ENCODE assay signal across 9 cellular contexts in the genomic region with DNA sequence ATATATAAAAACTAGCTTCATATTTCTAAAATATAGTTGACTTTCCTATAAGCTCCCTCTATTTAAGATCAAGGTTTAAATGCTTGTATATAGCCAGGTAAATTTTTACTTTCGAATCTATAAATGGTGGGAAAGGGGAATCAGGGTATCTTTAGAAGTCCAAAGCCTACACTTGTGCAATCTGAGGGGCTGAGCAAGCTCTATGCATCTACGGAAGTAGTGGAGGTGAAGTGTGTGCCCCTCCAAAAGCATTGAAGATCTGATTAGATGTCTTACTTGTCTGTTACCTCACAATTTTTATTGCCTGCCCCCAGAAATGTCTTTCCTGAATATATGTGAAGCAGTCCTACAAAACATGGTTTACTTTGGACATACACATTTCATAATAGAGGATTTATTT. TPM values are rescaled to one million over a fixed set of nuclear protein-coding genes. Genes with fewer than 3 reads are reported as not detected.
A peak's percentile ranks its signal among the peaks of the same experiment; 100 is the strongest.
DNase-seq lines count a peak whose midpoint lies in the region; ATAC-seq, FAIRE-seq and TF ChIP-seq lines count a peak whose summit lies in the region.
"Had no signal": no experiment of that assay in that cellular context is flagged by ENCODE, and none has a peak within 500 bp of the region (broad histone marks: within the 10 kb centered on the region; RNA-seq: fewer than 3 reads in every experiment).

No MANE protein-coding gene starts in this region.

- BruUV-seq in A673 (replicated peaks; lab: Mats Ljungman, UMichigan) (no TSS peak), GM12878 (replicated peaks; lab: Mats Ljungman, UMichigan) (no TSS peak)

- TF ChIP-seq CTCF in A673 (conservative IDR thresholded peaks at IDR 0.05; ENCODE audit: low read depth, low read length) (no peak), HFFc6 (IDR thresholded peaks at IDR 0.05) (no peak), GM12878 (IDR thresholded peaks at IDR 0.05 in 2 of 3, conservative IDR thresholded peaks at IDR 0.05 in 1 of 3; ENCODE audit: control insufficient read depth in 2 of 3, extremely low read depth in 1 of 3, insufficient read depth in 1 of 3, low read depth in 3 of 3, low read length in 3 of 3) (no peak), CD14-positive monocyte (IDR thresholded peaks at IDR 0.05) (no peak)

- H4K20me1 ChIP-seq in GM12878 (ENCODE audit: control insufficient read depth, insufficient read depth) = no peaks in the 10 kb centered on the region

- H3K27me3 ChIP-seq in A673 (replicated peaks; ENCODE audit: insufficient read depth, low read depth, low read length, poor library complexity) (no peaks in the 10 kb centered on the region), GM12878 (replicated peaks in 1 of 2; ENCODE audit: control insufficient read depth in 2 of 2, insufficient read depth in 2 of 2, low read length in 1 of 2) (no peaks in the 10 kb centered on the region), muscle layer of colon (ENCODE audit: control insufficient read depth in 1 of 2, insufficient read depth in 2 of 2, low read length in 2 of 2) (no peaks in the 10 kb centered on the region)

- intact Hi-C loops in A673 (cut with micrococcal nuclease; ENCODE audit: unreplicated experiment) (no loop called here), GM12878 (cut with micrococcal nuclease; ENCODE audit: unreplicated experiment) (loop anchor here (5.0 to 10.0 kb wide), 3 partner anchors 190 to 645 kb away; a partner anchor contains a TSS), CD14-positive monocyte (cut with micrococcal nuclease) (no loop called here), head of caudate nucleus (cut with DNase I) (no loop called here)

- H3K4me2 ChIP-seq in GM12878 (ENCODE audit: control insufficient read depth, insufficient read depth) = peak overlapping the region; percentile 69

- H3K79me2 ChIP-seq in GM12878 (ENCODE audit: control insufficient read depth, insufficient read depth, low read length) = peaks cover 49% of the 10 kb centered on the region

- TF ChIP-seq RAD21 in GM12878 (IDR thresholded peaks at IDR 0.05; ENCODE audit: insufficient read depth, low read depth, low read length) = no peak

- in situ Hi-C loops in GM12878 (cut with MboI) = no loop called here

- H3K36me3 ChIP-seq in A673 (ENCODE audit: insufficient read depth, low read length, poor library complexity, severe bottlenecking) = no peaks in the 10 kb centered on the region
- 0 out of 4 replicates have a peak, but pooled peaks cover 0 to 2% of the 10 kb centered on the region in 2 experiments for H3K36me3 ChIP-seq in GM12878 (ENCODE audit: control insufficient read depth in 2 of 2, insufficient read depth in 2 of 2, low read length in 1 of 2)
- no peaks in the 10 kb centered on the region for H3K36me3 ChIP-seq in muscle layer of colon (ENCODE audit: insufficient read depth, low read length)

- H3K4me3 Mint-ChIP-seq in HFFc6 (peak overlapping the region; percentile 99), CD14-positive monocyte (no peak overlapping the region)

- peaks cover 16% of the 10 kb centered on the region for H3K4me1 ChIP-seq in A673 (ENCODE audit: insufficient read depth, low read length, poor library complexity, severe bottlenecking)
- H3K4me1 ChIP-seq in GM12878 (ENCODE audit: control insufficient read depth, insufficient read depth, low read length) = peaks cover 10% of the 10 kb centered on the region
- peaks cover 15% of the 10 kb centered on the region for H3K4me1 ChIP-seq in muscle layer of colon (ENCODE audit: insufficient read depth, low read length)

- 89% methylated on average over 2 of the region's 2 CpGs for WGBS in GM12878 (ENCODE audit: insufficient coverage, insufficient replicate concordance, low lambda C conversion rate, missing lambda C conversion rate)

- H3K27ac ChIP-seq in A673 (ENCODE audit: low read depth, low read length, poor library complexity, severe bottlenecking) (no peak overlapping the region), GM12878 (ENCODE audit: control insufficient read depth, insufficient read depth) (no peak overlapping the region), muscle layer of colon (ENCODE audit: low read depth, low read length) (no peak overlapping the region)

- H2AFZ ChIP-seq in GM12878 (ENCODE audit: control insufficient read depth, low read depth, low read length) = no peak overlapping the region

- RAD21 ChIA-PET in GM12878 (lab: Charles Lee; ENCODE audit: unreplicated experiment) = interaction anchor here (0.6 to 4.2 kb wide), 4 partner anchors 17 to 586 kb away, joined by 3 to 16 read pairs (median 3); a partner anchor contains a TSS

- H3K4me1 Mint-ChIP-seq in HFFc6 (ENCODE audit: low read depth) = peaks cover 48% of the 10 kb centered on the region
- H3K4me1 Mint-ChIP-seq in CD14-positive monocyte = peaks cover 48% of the 10 kb centered on the region

- no peak for TF ChIP-seq POLR2A in GM12878 (IDR thresholded peaks at IDR 0.05; ENCODE audit: low read depth, low read length)

- H3K4me3 ChIP-seq in A673 (ENCODE audit: low read depth, low read length, poor library complexity, severe bottlenecking) = peak overlapping the region; percentile 82
- peak overlapping the region; percentile 98 for H3K4me3 ChIP-seq in GM12878
- peak overlapping the region in 1 of 2 donors; percentile 21 for H3K4me3 ChIP-seq in muscle layer of colon (ENCODE audit: low read depth in 1 of 2, low read length in 2 of 2)

- POLR2A ChIA-PET in A673 (lab: Charles Lee; ENCODE audit: low non-redundant PET) = interaction anchor here (0.5 kb wide), 1 partner anchor 13 kb away, joined by 3 read pairs; no protein-coding TSS in a partner anchor
- POLR2A ChIA-PET in GM12878 (lab: Charles Lee) = interaction anchor here (0.5 to 2.2 kb wide), 4 partner anchors 50 to 192 kb away, joined by 3 to 8 read pairs (median 5); a partner anchor contains a TSS

- H3K27ac Mint-ChIP-seq in HFFc6 (no peak overlapping the region), CD14-positive monocyte (peak overlapping the region in 1 of 7 donors; percentile 9)

- FAIRE-seq in GM12878 (lab: Jason Lieb, UNC) = no peak
- FAIRE-seq: colon had no signal

- H3K9me3 Mint-ChIP-seq in HFFc6 (no peaks in the 10 kb centered on the region), CD14-positive monocyte (peaks cover 0 to 3% (median 0%) of the 10 kb centered on the region in 7 donors)

- no peak for TF ChIP-seq EP300 in GM12878 (IDR thresholded peaks at IDR 0.05; ENCODE audit: borderline replicate concordance in 1 of 2, control insufficient read depth in 1 of 2, low read depth in 2 of 2, low read length in 2 of 2)

- ATAC-seq in GM12878 (no peak), GM19324 (IDR thresholded peaks at IDR 0.05; ENCODE audit: low FRiP score, unreplicated experiment) (no peak), GM21381 (IDR thresholded peaks at IDR 0.05; ENCODE audit: unreplicated experiment) (no peak)

- H3K36me3 Mint-ChIP-seq in HFFc6 (ENCODE audit: low read depth) (no peaks in the 10 kb centered on the region), CD14-positive monocyte (no peaks in the 10 kb centered on the region)

- no peak for DNase-seq in A673 (ENCODE audit: low spot score)
- DNase-seq in HFFc6 = no peak
- no peak for DNase-seq in GM12878 (ENCODE audit: low read depth, low spot score)
- DNase-seq in CD14-positive monocyte (ENCODE audit: low spot score) = no peak
- no peak for DNase-seq in head of caudate nucleus

- H3K27me3 Mint-ChIP-seq in HFFc6 (ENCODE audit: insufficient read depth) (peaks cover 1% of the 10 kb centered on the region), CD14-positive monocyte (ENCODE audit: low read depth in 3 of 3) (peaks cover 0 to 10% (median 0%) of the 10 kb centered on the region in 3 donors)

- SMC1A ChIA-PET in GM12878 (lab: Charles Lee; ENCODE audit: uncharacterized antibody, unreplicated experiment) = interaction anchor here (0.8 to 1.7 kb wide), 5 partner anchors 10 to 853 kb away, joined by 3 to 5 read pairs (median 4); a partner anchor contains a TSS

- CTCF ChIA-PET in A673 (lab: Charles Lee) = interaction anchor here (0.6 kb wide), 1 partner anchor 528 kb away, joined by 3 read pairs; no protein-coding TSS in a partner anchor
- CTCF ChIA-PET in GM12878 (lab: Yijun Ruan, JAX) = interaction anchor here (0.6 to 6.4 kb wide), 6 partner anchors 11 to 505 kb away, joined by 3 to 54 read pairs (median 4); a partner anchor contains a TSS

- no peak overlapping the region; the same call in 1 of the 2 replicates for H3K9ac ChIP-seq in GM12878 (ENCODE audit: control insufficient read depth, insufficient read depth, low read length)
- H3K9ac ChIP-seq in muscle layer of colon (ENCODE audit: low read length) = peak overlapping the region; percentile 20

- H3K9me3 ChIP-seq in A673 (ENCODE audit: low read depth, low read length, poor library complexity, severe bottlenecking) = no peaks in the 10 kb centered on the region
- no peaks in the 10 kb centered on the region for H3K9me3 ChIP-seq in GM12878 (replicated peaks; ENCODE audit: control insufficient read depth, insufficient read depth, low read length)
- no peaks in the 10 kb centered on the region for H3K9me3 ChIP-seq in muscle layer of colon (ENCODE audit: low read length)

TF ChIP-seq in GM12878, 131 proteins besides CTCF, POLR2A, EP300 and RAD21:
- TF ChIP-seq FOXK2 (IDR thresholded peaks at IDR 0.05) (no peak), ATF7 (IDR thresholded peaks at IDR 0.05; ENCODE audit: low read depth) (no peak), ZNF274 (IDR thresholded peaks at IDR 0.05; ENCODE audit: insufficient read depth, insufficient read length) (no peak), ZNF207 (IDR thresholded peaks at IDR 0.05; ENCODE audit: borderline replicate concordance) (no peak), SMAD5 (IDR thresholded peaks at IDR 0.05; ENCODE audit: low read depth) (no peak), NFIC (IDR thresholded peaks at IDR 0.05; ENCODE audit: low read depth, low read length) (no peak)
TF ChIP-seq in GM12878: peak in this region for 0.

RNA-seq across cellular contexts. Expression of a gene that starts 1.6 kb away (rescaled TPM):
- total RNA-seq in A673 (2021) (62.1 and 62.6 TPM in 2 replicates), GM12878 (2014; rRNA removed) (31.6 and 36.7 TPM in 2 replicates), GM12878 (2014; rRNA removed; fragmentation: Illumina TruSeq; extraction: Trizol) (62.8 TPM in 2 replicates), GM12878 (2021) (27.8 and 28.6 TPM in 2 replicates)
- total RNA-seq in HFFc6 (2021; fragmentation: NEBNext Ultra II Directional; extraction: Animal tissue kit (Norgen Biotek cat#: 25700)) = 10 to 100 TPM; 24.6 to 30.4 (median 26.4) TPM
- total RNA-seq in GM12878 (2013; cell fraction: nucleolus; rRNA removed) = 258 and 262 TPM in 2 replicates
- 16.7 TPM for polyA plus RNA-seq in GM12878 (2011; ENCODE audit: low read depth)
- polyA plus RNA-seq in GM12878 (2011; rRNA removed) (30.6 and 52.0 TPM in 2 replicates), GM12878 (2014; fragmentation: Illumina TruSeq; extraction: Trizol) (31.6 and 44.3 TPM in 2 replicates), GM12878 (2014; fragmentation: Nextera tagmentation; extraction: Ambion mirVana) (10 to 100 TPM; 21.1 to 42.8 TPM), GM12878 (2014; rRNA removed) (14.6 and 22.0 TPM in 2 replicates), GM12878 (2016; fragmentation: Nextera tagmentation; extraction: Ambion mirVana) (10 to 100 TPM; 41.3 to 46.8 TPM), CD14-positive monocyte (1 to 10 TPM; 1.5 to 7.3 TPM)
- polyA plus RNA-seq in GM12878 (2011; cell fraction: cytosol; rRNA removed) = 7.9 and 8.1 TPM in 2 replicates
- 33.4 and 37.0 TPM in 2 replicates for polyA plus RNA-seq in GM12878 (2011; cell fraction: nucleus; rRNA removed)
- polyA plus RNA-seq in GM12878 (2012) = 26.2 and 26.6 TPM in 2 replicates
- polyA minus RNA-seq in GM12878 (2011; rRNA and poly(A)+ RNA removed) = 21.4 and 35.3 TPM in 2 replicates
- polyA minus RNA-seq in GM12878 (2011; cell fraction: cytosol; rRNA and poly(A)+ RNA removed) = 13.9 and 17.5 TPM in 2 replicates
- 44.7 and 70.8 TPM in 2 replicates for polyA minus RNA-seq in GM12878 (2011; cell fraction: nucleus; rRNA and poly(A)+ RNA removed)
